16 cellular contexts compared by ENCODE assay signal in the genomic region with DNA sequence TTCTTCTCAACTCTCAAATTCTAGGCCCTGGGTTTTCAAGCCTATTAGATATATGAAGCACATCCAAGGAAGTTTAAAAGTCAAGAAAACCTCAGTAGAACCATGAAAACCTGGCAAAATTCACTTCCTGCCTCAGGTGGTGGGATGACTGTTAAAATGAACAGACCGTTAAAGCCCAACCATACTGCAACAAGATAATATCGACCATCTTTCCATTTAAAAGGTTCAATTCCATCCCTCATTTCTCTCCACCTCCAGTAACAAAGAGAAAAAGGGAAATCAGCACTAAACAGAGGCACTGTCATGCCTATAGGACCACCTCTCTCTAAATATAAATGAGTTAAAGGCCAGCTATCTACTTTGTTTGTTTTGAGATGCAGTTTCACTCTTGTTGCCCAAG. TPM values are rescaled to one million over a fixed set of nuclear protein-coding genes. Genes with fewer than 3 reads are reported as not detected.
DNase-seq lines count a peak whose midpoint lies in the region; ATAC-seq and TF ChIP-seq lines count a peak whose summit lies in the region.
"Had no signal": no experiment of that assay in that cellular context is flagged by ENCODE, and none has a peak within 500 bp of the region (broad histone marks: within the 10 kb centered on the region; RNA-seq: fewer than 3 reads in every experiment).

No MANE protein-coding gene starts in this region.

- H3K4me3 ChIP-seq in CD4-positive, CD25-positive, alpha-beta regulatory T cell (ENCODE audit: low read depth, low read length), result no peak overlapping the region
- H3K4me3 ChIP-seq in esophagus squamous epithelium (no peak overlapping the region), ovary (no peak overlapping the region)

- peaks cover 18% of the 10 kb centered on the region for H3K36me3 Mint-ChIP-seq in CD4-positive, CD25-positive, alpha-beta regulatory T cell
- no peaks in the 10 kb centered on the region for H3K36me3 Mint-ChIP-seq in T-helper 17 cell (ENCODE audit: low read depth)
- peaks cover 28% of the 10 kb centered on the region for H3K36me3 Mint-ChIP-seq in stimulated activated effector memory CD8-positive, alpha-beta T cell treated with anti-CD3 and anti-CD28 coated beads, Interleukin-12 subunit alpha, Interleukin-12 subunit beta, amount 100 ng/mL, for 72 hours

- WGBS in esophagus squamous epithelium, 2 donors, result 60 to 89% methylated on average over 2 of the region's 2 CpGs
- 68 to 77% (median 71%) methylated on average over 2 of the region's 2 CpGs for WGBS in ovary, 3 donors

- intact Hi-C loops in esophagus squamous epithelium (cut with DNase I) (no loop called here), ovary (cut with DNase I) (no loop called here)

- no peak for TF ChIP-seq EP300 in ovary (IDR thresholded peaks at IDR 0.05)

- DNase-seq in CD4-positive, CD25-positive, alpha-beta regulatory T cell, result no peak
- DNase-seq in T-helper 17 cell (no peak), esophagus squamous epithelium (lab: John Stamatoyannopoulos, UW) (no peak), SW 1271 (lab: John Stamatoyannopoulos, UW) (no peak), ovary (no peak), ureter (ENCODE audit: low spot score) (no peak)
- no peak for DNase-seq in stimulated activated effector memory CD8-positive, alpha-beta T cell treated with anti-CD3 and anti-CD28 coated beads, Interleukin-12 subunit alpha, Interleukin-12 subunit beta, amount 100 ng/mL, for 72 hours (ENCODE audit: low spot score in 2 of 2)
- no peak for DNase-seq in effector CD4-positive, alpha-beta T cell
- DNase-seq: activated CD4-positive, alpha-beta T cell treated with anti-CD3 and anti-CD28 coated beads for 4 hours; activated naive CD4-positive, alpha-beta T cell treated with anti-CD3 and anti-CD28 coated beads, Interleukin-2, amount 50 U/mL, for 16 hours; H9; NCI-H146; NCI-H345; stimulated activated naive CD4-positive, alpha-beta T cell had no signal

- H3K4me1 ChIP-seq in CD4-positive, CD25-positive, alpha-beta regulatory T cell (ENCODE audit: control insufficient read depth, insufficient read depth, low read length, poor library complexity, severe bottlenecking), result no peaks in the 10 kb centered on the region
- H3K4me1 ChIP-seq in esophagus squamous epithelium, result peaks cover 6 to 30% (median 19%) of the 10 kb centered on the region in 3 donors
- peaks cover 4% of the 10 kb centered on the region for H3K4me1 ChIP-seq in ovary (ENCODE audit: insufficient read depth)

- no peaks in the 10 kb centered on the region for H3K9me3 Mint-ChIP-seq in CD4-positive, CD25-positive, alpha-beta regulatory T cell
- H3K9me3 Mint-ChIP-seq in stimulated activated effector memory CD8-positive, alpha-beta T cell treated with anti-CD3 and anti-CD28 coated beads, Interleukin-12 subunit alpha, Interleukin-12 subunit beta, amount 100 ng/mL, for 72 hours, result no peaks in the 10 kb centered on the region
- H3K9me3 Mint-ChIP-seq: brain; H9; T-helper 2 cell treated with Interferon-gamma antibody and Interleukin-4, amounts not matched to agents 5 μg/mL and 100 μg/mL, for 36 hours had no signal

- peaks cover 9 to 31% (median 19%) of the 10 kb centered on the region in 4 donors for H3K4me1 Mint-ChIP-seq in CD4-positive, CD25-positive, alpha-beta regulatory T cell
- peaks cover 14% of the 10 kb centered on the region for H3K4me1 Mint-ChIP-seq in T-helper 17 cell
- peaks cover 7% of the 10 kb centered on the region for H3K4me1 Mint-ChIP-seq in stimulated activated effector memory CD8-positive, alpha-beta T cell treated with anti-CD3 and anti-CD28 coated beads, Interleukin-12 subunit alpha, Interleukin-12 subunit beta, amount 100 ng/mL, for 72 hours

- no peak for TF ChIP-seq POLR2A in esophagus squamous epithelium (IDR thresholded peaks at IDR 0.05)
- TF ChIP-seq POLR2A in ovary (IDR thresholded peaks at IDR 0.05), result no peak

- no peak for TF ChIP-seq CTCF in esophagus squamous epithelium (IDR thresholded peaks at IDR 0.05)
- TF ChIP-seq CTCF in ovary (IDR thresholded peaks at IDR 0.05), result no peak

- H3K4me3 Mint-ChIP-seq in CD4-positive, CD25-positive, alpha-beta regulatory T cell, result peak overlapping the region in 1 of 4 donors; percentile 22
- H3K4me3 Mint-ChIP-seq in T-helper 17 cell, result no peak overlapping the region
- H3K4me3 Mint-ChIP-seq in stimulated activated effector memory CD8-positive, alpha-beta T cell treated with anti-CD3 and anti-CD28 coated beads, Interleukin-12 subunit alpha, Interleukin-12 subunit beta, amount 100 ng/mL, for 72 hours, result no peak overlapping the region
- H3K4me3 Mint-ChIP-seq: brain; H9; T-helper 2 cell treated with Interferon-gamma antibody and Interleukin-4, amounts not matched to agents 5 μg/mL and 100 μg/mL, for 36 hours had no signal

- H3K27ac Mint-ChIP-seq in CD4-positive, CD25-positive, alpha-beta regulatory T cell, result peak overlapping the region in 2 of 3 donors; percentile 38 to 44
- peak overlapping the region; percentile 57 for H3K27ac Mint-ChIP-seq in T-helper 17 cell
- peak overlapping the region; percentile 30 for H3K27ac Mint-ChIP-seq in stimulated activated effector memory CD8-positive, alpha-beta T cell treated with anti-CD3 and anti-CD28 coated beads, Interleukin-12 subunit alpha, Interleukin-12 subunit beta, amount 100 ng/mL, for 72 hours
- H3K27ac Mint-ChIP-seq: T-helper 2 cell treated with Interferon-gamma antibody and Interleukin-4, amounts not matched to agents 5 μg/mL and 100 μg/mL, for 36 hours had no signal

- H3K9me3 ChIP-seq in CD4-positive, CD25-positive, alpha-beta regulatory T cell (ENCODE audit: control insufficient read depth in 2 of 2, low read length in 2 of 2), result no peaks in the 10 kb centered on the region
- H3K9me3 ChIP-seq in T-helper 17 cell (ENCODE audit: control insufficient read depth, low read length, poor library complexity, severe bottlenecking) (no peaks in the 10 kb centered on the region), esophagus squamous epithelium (no peaks in the 10 kb centered on the region), ovary (no peaks in the 10 kb centered on the region)

- H3K27me3 ChIP-seq in CD4-positive, CD25-positive, alpha-beta regulatory T cell (ENCODE audit: control insufficient read depth, insufficient read depth, low read length), result no peaks in the 10 kb centered on the region
- no peaks in the 10 kb centered on the region for H3K27me3 ChIP-seq in esophagus squamous epithelium
- no peaks in the 10 kb centered on the region for H3K27me3 ChIP-seq in ovary

- no peak overlapping the region for H3K27ac ChIP-seq in CD4-positive, CD25-positive, alpha-beta regulatory T cell (ENCODE audit: insufficient read depth, low read length, poor library complexity, severe bottlenecking)
- H3K27ac ChIP-seq in esophagus squamous epithelium (peak overlapping the region in 3 of 4 donors; percentile 31 to 72 (median 42)), ovary (no peak overlapping the region)

- no peak for ATAC-seq in CD4-positive, CD25-positive, alpha-beta regulatory T cell (ENCODE audit: low read depth in 2 of 2)
- ATAC-seq in T-helper 17 cell, result no peak
- ATAC-seq in stimulated activated effector memory CD8-positive, alpha-beta T cell treated with anti-CD3 and anti-CD28 coated beads, Interleukin-12 subunit alpha, Interleukin-12 subunit beta, amount 100 ng/mL, for 72 hours, result no peak

- peaks cover 17% of the 10 kb centered on the region for H3K36me3 ChIP-seq in CD4-positive, CD25-positive, alpha-beta regulatory T cell (ENCODE audit: control insufficient read depth, insufficient read depth, low read length)
- peaks cover 0 to 21% (median 0%) of the 10 kb centered on the region in 3 donors for H3K36me3 ChIP-seq in esophagus squamous epithelium
- H3K36me3 ChIP-seq in ovary, result no peaks in the 10 kb centered on the region

- H3K27me3 Mint-ChIP-seq in CD4-positive, CD25-positive, alpha-beta regulatory T cell, result no peaks in the 10 kb centered on the region
- H3K27me3 Mint-ChIP-seq in T-helper 17 cell, result no peaks in the 10 kb centered on the region
- H3K27me3 Mint-ChIP-seq: brain had no signal

RNA-seq across cellular contexts. Expression of a gene that starts 31.2 kb away (rescaled TPM):
- 22.3 TPM for total RNA-seq in CD4-positive, CD25-positive, alpha-beta regulatory T cell
- 10 to 100 TPM; 22.2 to 30.2 (median 26.8) TPM for polyA plus RNA-seq in CD4-positive, CD25-positive, alpha-beta regulatory T cell
- total RNA-seq in T-helper 17 cell (10 to 100 TPM; 18.1 to 24.0 TPM), esophagus squamous epithelium (10 to 100 TPM in 3 of 4 donors, 1 to 10 TPM in 1; 10.0 to 17.4 (median 13.2) TPM), ovary (10 to 100 TPM; 10.6 to 44.5 (median 36.3) TPM), ureter (40.4 TPM)
- polyA plus RNA-seq in ovary, result 10 to 100 TPM; 15.5 to 34.2 TPM

RNA-seq across cellular contexts. Expression of a gene that starts 49.0 kb away (rescaled TPM):
- 289 TPM for total RNA-seq in CD4-positive, CD25-positive, alpha-beta regulatory T cell
- polyA plus RNA-seq in CD4-positive, CD25-positive, alpha-beta regulatory T cell, result 10 to 100 TPM; 58.4 to 79.7 (median 75.0) TPM
- 100 to 1,000 TPM; 216 to 243 TPM for total RNA-seq in T-helper 17 cell
- total RNA-seq in esophagus squamous epithelium, result 100 to 1,000 TPM in 1 of 4 donors, 10 to 100 TPM in 3; 46.8 to 105 (median 58.0) TPM
- total RNA-seq in ovary, result 100 to 1,000 TPM in 1 of 7 donors, 10 to 100 TPM in 6; 56.8 to 110 (median 67.2) TPM
- 10 to 100 TPM; 53.2 to 73.4 TPM for polyA plus RNA-seq in ovary
- 82.2 TPM for total RNA-seq in ureter

Comparison
In these comparisons a context has a peak if more than half of its experiments do, and no peak if none do; other contexts are left out.
1. H3K27ac ChIP-seq: peak in esophagus squamous epithelium (3 of 4); none in CD4-positive, CD25-positive, alpha-beta regulatory T cell (single experiment) and ovary (0 of 2).
2. Peak in every context shown above with its lines, with median percentiles within 50 percentile points of each other: H3K27ac Mint-ChIP-seq.